8 cellular contexts compared by ENCODE assay signal in the genomic region with DNA sequence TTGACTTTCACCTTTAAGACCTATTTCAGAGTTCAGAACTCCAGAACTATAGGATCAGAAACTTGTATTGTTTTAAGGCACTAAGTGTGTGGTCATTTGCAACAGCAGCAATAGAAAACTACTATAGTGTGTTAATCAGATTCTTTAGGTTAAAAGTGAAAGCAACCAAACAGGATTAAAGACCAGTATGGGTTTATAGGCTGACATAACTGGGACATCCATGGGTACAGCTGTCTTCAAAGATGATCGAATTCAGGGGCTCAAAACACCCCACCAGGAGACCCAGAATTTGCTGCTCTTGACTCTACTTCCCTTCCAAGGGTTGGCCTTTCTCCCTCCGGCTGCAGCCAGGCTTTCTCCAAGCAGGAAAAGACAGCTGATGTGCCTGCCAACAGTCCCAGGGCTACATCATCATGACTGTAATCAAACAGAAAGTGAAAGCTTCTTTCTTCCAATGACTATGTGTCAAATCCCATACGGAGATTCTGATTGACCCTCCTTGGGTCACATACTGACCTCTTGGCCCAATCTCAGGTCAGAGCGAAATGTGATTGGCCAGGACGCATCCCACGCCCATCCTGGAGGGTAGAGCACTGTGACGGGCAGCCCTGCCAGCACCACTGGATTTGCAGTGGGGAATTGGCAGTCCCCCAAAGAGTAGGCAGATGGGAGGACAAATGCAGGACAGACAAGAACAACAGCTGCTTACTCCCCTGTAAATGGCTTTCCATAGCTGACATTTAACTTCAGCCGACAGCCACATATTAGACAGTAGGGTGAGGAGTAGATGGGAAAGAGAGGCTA. TPM values are rescaled to one million over a fixed set of nuclear protein-coding genes. Genes with fewer than 3 reads are reported as not detected.
DNase-seq lines count a peak whose midpoint lies in the region; ATAC-seq, FAIRE-seq and TF ChIP-seq lines count a peak whose summit lies in the region.

No MANE protein-coding gene starts in this region.

- H2AFZ ChIP-seq in keratinocyte (ENCODE audit: control insufficient read depth, low read length): peak overlapping the region; percentile 96

- dilution Hi-C loops in keratinocyte (cut with MboI; ENCODE audit: extremely low pct_ligation_motif_present, low sequenced_read_pairs): no loop called here

- H3K4me2 ChIP-seq in keratinocyte (ENCODE audit: control insufficient read depth, extremely low read depth, insufficient read depth, low read depth, low read length): peak overlapping the region; percentile 93

- no peaks in the 10 kb centered on the region for H4K20me1 ChIP-seq in keratinocyte (ENCODE audit: control insufficient read depth, extremely low read depth, insufficient read depth, low read length)

- ATAC-seq in stimulated activated naive B cell treated with anti-CD40 and anti-IgM and Interleukin-4, amounts not matched to agents 10 μg/mL and 1 μg/mL and 100 μg/mL, for 72 hours (replicated peaks): peak in 1 of 2 donors; percentile 23

- H3K27me3 Mint-ChIP-seq in stimulated activated naive B cell treated with anti-CD40 and anti-IgM and Interleukin-4, amounts not matched to agents 10 μg/mL and 1 μg/mL and 100 μg/mL, for 72 hours: no peaks in the 10 kb centered on the region

- TF ChIP-seq CTCF in astrocyte of the cerebellum (IDR thresholded peaks at IDR 0.05; ENCODE audit: low read depth, low read length, missing control alignments) (no peak), keratinocyte (optimal IDR thresholded peaks at IDR 0.05 in 1 of 3, IDR thresholded peaks at IDR 0.05 in 1 of 3, conservative IDR thresholded peaks at IDR 0.05 in 1 of 3; ENCODE audit: extremely low read depth in 1 of 3, insufficient read depth in 2 of 3, low read length in 3 of 3) (no peak)

- no peaks in the 10 kb centered on the region for H3K9me3 Mint-ChIP-seq in stimulated activated naive B cell treated with anti-CD40 and anti-IgM and Interleukin-4, amounts not matched to agents 10 μg/mL and 1 μg/mL and 100 μg/mL, for 72 hours

- no peaks in the 10 kb centered on the region for H3K9me1 ChIP-seq in keratinocyte (ENCODE audit: control insufficient read depth, extremely low read depth, insufficient read depth, low read length)

- in situ Hi-C loops in astrocyte of the cerebellum (cut with HindIII; ENCODE audit: low sequenced_read_pairs): no loop called here

- H3K4me1 Mint-ChIP-seq in stimulated activated naive B cell treated with anti-CD40 and anti-IgM and Interleukin-4, amounts not matched to agents 10 μg/mL and 1 μg/mL and 100 μg/mL, for 72 hours: peaks cover 13 to 30% of the 10 kb centered on the region in 2 donors

- peaks cover 11% of the 10 kb centered on the region for H3K4me1 ChIP-seq in keratinocyte (ENCODE audit: control insufficient read depth, extremely low read depth, insufficient read depth, low read length)

- no peaks in the 10 kb centered on the region for H3K36me3 ChIP-seq in keratinocyte (ENCODE audit: control insufficient read depth in 2 of 2, extremely low read depth in 1 of 2, insufficient read depth in 2 of 2, low read length in 2 of 2)

- peak overlapping the region; percentile 34 for H3K9ac ChIP-seq in keratinocyte (ENCODE audit: control insufficient read depth, extremely low read depth, insufficient read depth, low read length)

- peak overlapping the region; percentile 73 for H3K27ac Mint-ChIP-seq in stimulated activated naive B cell treated with anti-CD40 and anti-IgM and Interleukin-4, amounts not matched to agents 10 μg/mL and 1 μg/mL and 100 μg/mL, for 72 hours

- peak; percentile 44 for FAIRE-seq in keratinocyte (lab: Jason Lieb, UNC)

- DNase-seq in DMS53 treated with DMSO at 0.1 percent for 48 hours (lab: John Stamatoyannopoulos, UW; ENCODE audit: unreplicated experiment) (peak; percentile 69), NCI-H2196 treated with DMSO at 0.1 percent for 48 hours (lab: John Stamatoyannopoulos, UW; ENCODE audit: unreplicated experiment) (peak; percentile 94), astrocyte of the cerebellum (ENCODE audit: low read depth) (peak; percentile 12), keratinocyte (ENCODE audit: low read depth, low spot score) (no peak), NCI-H1436 (lab: John Stamatoyannopoulos, UW) (no peak), HuH-7.5 (ENCODE audit: low spot score) (no peak), cortex of kidney (lab: John Stamatoyannopoulos, UW) (no peak)
- DNase-seq in stimulated activated naive B cell treated with anti-CD40 and anti-IgM and Interleukin-4, amounts not matched to agents 10 μg/mL and 1 μg/mL and 100 μg/mL, for 72 hours: no peak

- peak overlapping the region; percentile 1 for H3K4me3 ChIP-seq in astrocyte of the cerebellum (ENCODE audit: low read depth, low read length)
- peak overlapping the region in 2 of 3 experiments; percentile 62 to 67 for H3K4me3 ChIP-seq in keratinocyte (ENCODE audit: control insufficient read depth in 2 of 3, extremely low read depth in 1 of 3, insufficient read depth in 2 of 3, low read depth in 1 of 3, low read length in 3 of 3)

- H3K27me3 ChIP-seq in keratinocyte (ENCODE audit: control insufficient read depth, extremely low read depth, insufficient read depth, low read length): no peaks in the 10 kb centered on the region

- H3K79me2 ChIP-seq in keratinocyte (ENCODE audit: control insufficient read depth, insufficient read depth, low read length): no peaks in the 10 kb centered on the region

- no peak overlapping the region for H3K27ac ChIP-seq in keratinocyte (ENCODE audit: control insufficient read depth, insufficient read depth, low read length)

- H3K4me3 Mint-ChIP-seq in stimulated activated naive B cell treated with anti-CD40 and anti-IgM and Interleukin-4, amounts not matched to agents 10 μg/mL and 1 μg/mL and 100 μg/mL, for 72 hours: peak overlapping the region; percentile 83

- H3K36me3 Mint-ChIP-seq in stimulated activated naive B cell treated with anti-CD40 and anti-IgM and Interleukin-4, amounts not matched to agents 10 μg/mL and 1 μg/mL and 100 μg/mL, for 72 hours: peaks cover 0 to 1% of the 10 kb centered on the region in 2 donors

- H3K9me3 ChIP-seq in keratinocyte (ENCODE audit: control insufficient read depth, low read depth, low read length): no peaks in the 10 kb centered on the region

RNA-seq across cellular contexts. Expression of a gene that starts 51.4 kb away (rescaled TPM):
- polyA plus RNA-seq in keratinocyte: 91.1 to 105 TPM (median 96.5 TPM) in 3 replicates
- 41.4 TPM for polyA plus RNA-seq in keratinocyte (2011; ENCODE audit: low read depth)
- polyA plus RNA-seq in keratinocyte (2011; cell fraction: cytosol; rRNA removed): 105 and 127 TPM in 2 replicates
- polyA plus RNA-seq in keratinocyte (2011; cell fraction: nucleus; rRNA removed): 33.2 and 42.3 TPM in 2 replicates
- polyA plus RNA-seq in keratinocyte (2012; ENCODE audit: low replicate concordance): 84.1 and 92.6 TPM in 2 replicates
- 8.1 to 27.5 TPM (median 24.3 TPM) in 3 replicates for polyA minus RNA-seq in keratinocyte
- polyA minus RNA-seq in keratinocyte (2011; cell fraction: cytosol; rRNA and poly(A)+ RNA removed): 37.6 TPM
- 2.6 and 6.8 TPM in 2 replicates for polyA minus RNA-seq in keratinocyte (2011; cell fraction: nucleus; rRNA and poly(A)+ RNA removed)

Comparison
In these comparisons a context has a peak if more than half of its experiments do, and no peak if none do; other contexts are left out.
1. DNase-seq: peak in DMS53 treated with DMSO at 0.1 percent for 48 hours (single experiment), NCI-H2196 treated with DMSO at 0.1 percent for 48 hours (single experiment) and astrocyte of the cerebellum (single experiment); none in keratinocyte (single experiment), stimulated activated naive B cell treated with anti-CD40 and anti-IgM and Interleukin-4, amounts not matched to agents 10 μg/mL and 1 μg/mL and 100 μg/mL, for 72 hours (single experiment), NCI-H1436 (single experiment), HuH-7.5 (single experiment) and cortex of kidney (single experiment).